Comparison of ENCODE assay signal across 14 cellular contexts in genomic region chr2:64637931-64638330, GRCh38. TPM values are rescaled to one million over a fixed set of nuclear protein-coding genes. Genes with fewer than 3 reads are reported as not detected.
A peak's percentile ranks its signal among the peaks of the same experiment; 100 is the strongest.
DNase-seq lines count a peak whose midpoint lies in the region; FAIRE-seq and TF ChIP-seq lines count a peak whose summit lies in the region.
"Had no signal": no experiment of that assay in that cellular context is flagged by ENCODE, and none has a peak within 500 bp of the region (broad histone marks: within the 10 kb centered on the region; RNA-seq: fewer than 3 reads in every experiment).

No MANE protein-coding gene starts in this region.

- H4K20me1 ChIP-seq in BLaER1 treated with 17β-estradiol and CSF1 and Interleukin-3, amounts not matched to agents 10 nM and 100 nM: peaks cover 8 to 88% (median 49%) of the 10 kb centered on the region in 11 experiments; a peak in 15 of 22 replicates

- H3K36me3 ChIP-seq in BLaER1 treated with 17β-estradiol and CSF1 and Interleukin-3, amounts not matched to agents 10 nM and 100 nM: peaks cover 28 to 42% (median 34%) of the 10 kb centered on the region in 11 experiments

- peak overlapping the region; percentile 67 to 87 (median 78) for H3K4me2 ChIP-seq in BLaER1 treated with 17β-estradiol and CSF1 and Interleukin-3, amounts not matched to agents 10 nM and 100 nM

- no peaks in the 10 kb centered on the region for H3K9me3 ChIP-seq in BLaER1 treated with 17β-estradiol and CSF1 and Interleukin-3, amounts not matched to agents 10 nM and 100 nM (replicated peaks in 1 of 11)

- no peaks in the 10 kb centered on the region for H3K27me3 ChIP-seq in BLaER1 treated with 17β-estradiol and CSF1 and Interleukin-3, amounts not matched to agents 10 nM and 100 nM

- H3K4me1 ChIP-seq in BLaER1 treated with 17β-estradiol and CSF1 and Interleukin-3, amounts not matched to agents 10 nM and 100 nM: peaks cover 35 to 69% (median 51%) of the 10 kb centered on the region in 10 experiments

- intact Hi-C loops in activated T-helper 1 cell treated with anti-CD3 and anti-CD28 coated beads, Interleukin-12 subunit alpha, Interleukin-12 subunit beta, Interleukin-2, Interleukin-4 antibody, amounts not matched to agents 30 ng/mL and 10 ng/mL and 1 ng/mL, durations not matched to agents 14 hours and 24 hours and 36 hours (cut with micrococcal nuclease): no loop called here

- DNase-seq in GM12892 (ENCODE audit: insufficient read length): no peak
- no peak for DNase-seq in activated T-helper 1 cell treated with anti-CD3 and anti-CD28 coated beads, Interleukin-12 subunit alpha, Interleukin-12 subunit beta, Interleukin-2, Interleukin-4 antibody, amounts not matched to agents 30 ng/mL and 10 ng/mL and 1 ng/mL, durations not matched to agents 14 hours and 24 hours and 36 hours (ENCODE audit: low spot score)
- no peak for DNase-seq in mesothelial cell of epicardium (ENCODE audit: low spot score in 2 of 2, unreplicated experiment in 2 of 2)
- DNase-seq in activated gamma-delta T cell (lab: John Stamatoyannopoulos, UW): no peak
- no peak for DNase-seq in DMS 273 treated with DMSO at 0.1 percent for 48 hours (lab: John Stamatoyannopoulos, UW)
- no peak for DNase-seq in SHP77 treated with DMSO at 0.1 percent for 48 hours (lab: John Stamatoyannopoulos, UW)
- no peak for DNase-seq in HPDE6-E6E7 (ENCODE audit: extremely low spot score)
- DNase-seq: activated CD8-positive, alpha-beta memory T cell treated with anti-CD3 and anti-CD28 coated beads for 24 hours; foreskin melanocyte; NCI-H2029; retina had no signal

- no peak overlapping the region for H3K4me3 ChIP-seq in BLaER1 treated with 17β-estradiol and CSF1 and Interleukin-3, amounts not matched to agents 10 nM and 100 nM
- H3K4me3 ChIP-seq: lung had no signal

- peak overlapping the region; percentile 85 for H3K27ac Mint-ChIP-seq in activated T-helper 1 cell treated with anti-CD3 and anti-CD28 coated beads, Interleukin-12 subunit alpha, Interleukin-12 subunit beta, Interleukin-2, Interleukin-4 antibody, amounts not matched to agents 30 ng/mL and 10 ng/mL and 1 ng/mL, durations not matched to agents 14 hours and 24 hours and 36 hours
- peak overlapping the region; percentile 80 for H3K27ac Mint-ChIP-seq in mesothelial cell of epicardium

- peaks cover 58% of the 10 kb centered on the region for H3K4me1 Mint-ChIP-seq in activated T-helper 1 cell treated with anti-CD3 and anti-CD28 coated beads, Interleukin-12 subunit alpha, Interleukin-12 subunit beta, Interleukin-2, Interleukin-4 antibody, amounts not matched to agents 30 ng/mL and 10 ng/mL and 1 ng/mL, durations not matched to agents 14 hours and 24 hours and 36 hours (ENCODE audit: low read depth)
- H3K4me1 Mint-ChIP-seq in mesothelial cell of epicardium: peaks cover 78% of the 10 kb centered on the region

- peak overlapping the region in 4 of 11 experiments; percentile 13 to 68 (median 62); a peak in 5 of 22 replicates for H3K9ac ChIP-seq in BLaER1 treated with 17β-estradiol and CSF1 and Interleukin-3, amounts not matched to agents 10 nM and 100 nM

- H3K36me3 Mint-ChIP-seq in activated T-helper 1 cell treated with anti-CD3 and anti-CD28 coated beads, Interleukin-12 subunit alpha, Interleukin-12 subunit beta, Interleukin-2, Interleukin-4 antibody, amounts not matched to agents 30 ng/mL and 10 ng/mL and 1 ng/mL, durations not matched to agents 14 hours and 24 hours and 36 hours (ENCODE audit: low read depth): peaks cover 26% of the 10 kb centered on the region
- H3K36me3 Mint-ChIP-seq in mesothelial cell of epicardium: peaks cover 15% of the 10 kb centered on the region

- H3K4me3 Mint-ChIP-seq in activated T-helper 1 cell treated with anti-CD3 and anti-CD28 coated beads, Interleukin-12 subunit alpha, Interleukin-12 subunit beta, Interleukin-2, Interleukin-4 antibody, amounts not matched to agents 30 ng/mL and 10 ng/mL and 1 ng/mL, durations not matched to agents 14 hours and 24 hours and 36 hours: peak overlapping the region; percentile 32
- H3K4me3 Mint-ChIP-seq in mesothelial cell of epicardium: no peak overlapping the region

- H3K27ac ChIP-seq in BLaER1 treated with 17β-estradiol and CSF1 and Interleukin-3, amounts not matched to agents 10 nM and 100 nM: peak overlapping the region in 9 of 11 experiments; percentile 56 to 81 (median 78); a peak in 14 of 22 replicates

- FAIRE-seq in GM12892 (lab: Jason Lieb, UNC): peak; percentile 60
- FAIRE-seq: HTR-8/SVneo had no signal

- TF ChIP-seq POLR2A in GM12892 (IDR thresholded peaks at IDR 0.05; ENCODE audit: low read depth, low read length): no peak

- H3K27me3 Mint-ChIP-seq in activated T-helper 1 cell treated with anti-CD3 and anti-CD28 coated beads, Interleukin-12 subunit alpha, Interleukin-12 subunit beta, Interleukin-2, Interleukin-4 antibody, amounts not matched to agents 30 ng/mL and 10 ng/mL and 1 ng/mL, durations not matched to agents 14 hours and 24 hours and 36 hours (ENCODE audit: insufficient read depth): no peaks in the 10 kb centered on the region
- no peaks in the 10 kb centered on the region for H3K27me3 Mint-ChIP-seq in mesothelial cell of epicardium (ENCODE audit: low read depth)

- H3K9me3 Mint-ChIP-seq in activated T-helper 1 cell treated with anti-CD3 and anti-CD28 coated beads, Interleukin-12 subunit alpha, Interleukin-12 subunit beta, Interleukin-2, Interleukin-4 antibody, amounts not matched to agents 30 ng/mL and 10 ng/mL and 1 ng/mL, durations not matched to agents 14 hours and 24 hours and 36 hours: no peaks in the 10 kb centered on the region
- H3K9me3 Mint-ChIP-seq in mesothelial cell of epicardium: no peaks in the 10 kb centered on the region

- TF ChIP-seq CTCF in mesothelial cell of epicardium (IDR thresholded peaks at IDR 0.05; ENCODE audit: unreplicated experiment): no peak

RNA-seq across cellular contexts. Expression of gene SERTAD2, which starts 15.8 kb away (rescaled TPM):
- polyA plus RNA-seq in GM12892 (2012; ENCODE audit: missing spikeins): 21.0 TPM
- 27.3 and 28.5 TPM in 2 replicates for total RNA-seq in activated T-helper 1 cell treated with anti-CD3 and anti-CD28 coated beads, Interleukin-12 subunit alpha, Interleukin-12 subunit beta, Interleukin-2, Interleukin-4 antibody, amounts not matched to agents 30 ng/mL and 10 ng/mL and 1 ng/mL, durations not matched to agents 14 hours and 24 hours and 36 hours
- total RNA-seq in mesothelial cell of epicardium: 39.1 to 42.2 TPM (median 41.5 TPM) in 3 replicates
